In genomic region chr22:40694409-40694808, GRCh38 we compare ENCODE assay signal across 19 cellular contexts. TPM values are rescaled to one million over a fixed set of nuclear protein-coding genes. Genes with fewer than 3 reads are reported as not detected.
A peak's percentile ranks its signal among the peaks of the same experiment; 100 is the strongest.
DNase-seq lines count a peak whose midpoint lies in the region; ATAC-seq and TF ChIP-seq lines count a peak whose summit lies in the region.
"Had no signal": no experiment of that assay in that cellular context is flagged by ENCODE, and none has a peak within 500 bp of the region (broad histone marks: within the 10 kb centered on the region; RNA-seq: fewer than 3 reads in every experiment).

No MANE protein-coding gene starts in this region.

- ATAC-seq in stimulated activated naive B cell treated with anti-CD40 and anti-IgM and Interleukin-4, amounts not matched to agents 10 μg/mL and 1 μg/mL and 100 μg/mL, for 72 hours (replicated peaks), result no peak
- no peak for ATAC-seq in HG02852 (IDR thresholded peaks at IDR 0.05; ENCODE audit: unreplicated experiment)
- ATAC-seq in HG03439 (IDR thresholded peaks at IDR 0.05; ENCODE audit: unreplicated experiment), result no peak
- ATAC-seq: gastroesophageal sphincter, HCT116 had no signal

- H3K9me3 Mint-ChIP-seq in stimulated activated naive B cell treated with anti-CD40 and anti-IgM and Interleukin-4, amounts not matched to agents 10 μg/mL and 1 μg/mL and 100 μg/mL, for 72 hours, result peaks cover 0 to 3% of the 10 kb centered on the region in 2 donors
- H3K9me3 Mint-ChIP-seq: activated naive CD4-positive, alpha-beta T cell treated with anti-CD3 and anti-CD28 coated beads, Interleukin-2, amount 50 U/mL, for 24 hours had no signal

- H3K27me3 ChIP-seq in A673 (replicated peaks; ENCODE audit: insufficient read depth, low read depth, low read length, poor library complexity), result no peaks in the 10 kb centered on the region
- H3K27me3 ChIP-seq: BE2C, gastroesophageal sphincter had no signal

- no peak overlapping the region for H3K27ac ChIP-seq in A673 (ENCODE audit: low read depth, low read length, poor library complexity, severe bottlenecking)
- H3K27ac ChIP-seq: gastroesophageal sphincter, skin epidermis had no signal

- H3K27me3 Mint-ChIP-seq in stimulated activated naive B cell treated with anti-CD40 and anti-IgM and Interleukin-4, amounts not matched to agents 10 μg/mL and 1 μg/mL and 100 μg/mL, for 72 hours, result peaks cover 0 to 16% of the 10 kb centered on the region in 2 donors
- H3K27me3 Mint-ChIP-seq: activated naive CD4-positive, alpha-beta T cell treated with anti-CD3 and anti-CD28 coated beads, Interleukin-2, amount 50 U/mL, for 24 hours had no signal

- H3K36me3 ChIP-seq in A673 (ENCODE audit: insufficient read depth, low read length, poor library complexity, severe bottlenecking), result no peaks in the 10 kb centered on the region
- H3K36me3 ChIP-seq: BE2C, gastroesophageal sphincter had no signal

- H3K4me3 Mint-ChIP-seq in stimulated activated naive B cell treated with anti-CD40 and anti-IgM and Interleukin-4, amounts not matched to agents 10 μg/mL and 1 μg/mL and 100 μg/mL, for 72 hours, result no peak overlapping the region
- H3K4me3 Mint-ChIP-seq: activated naive CD4-positive, alpha-beta T cell treated with anti-CD3 and anti-CD28 coated beads, Interleukin-2, amount 50 U/mL, for 24 hours had no signal

- H3K27ac Mint-ChIP-seq in stimulated activated naive B cell treated with anti-CD40 and anti-IgM and Interleukin-4, amounts not matched to agents 10 μg/mL and 1 μg/mL and 100 μg/mL, for 72 hours, result no peak overlapping the region
- H3K27ac Mint-ChIP-seq: activated naive CD4-positive, alpha-beta T cell treated with anti-CD3 and anti-CD28 coated beads, Interleukin-2, amount 50 U/mL, for 24 hours had no signal

- peaks cover 8% of the 10 kb centered on the region for H3K4me1 ChIP-seq in A673 (ENCODE audit: insufficient read depth, low read length, poor library complexity, severe bottlenecking)

- CTCF ChIA-PET in A673 (lab: Charles Lee), result interaction anchor here (0.6 kb wide), 1 partner anchor 1953 kb away, joined by 3 read pairs; no protein-coding TSS in a partner anchor

- TF ChIP-seq CTCF in A673 (conservative IDR thresholded peaks at IDR 0.05; ENCODE audit: low read depth, low read length) (no peak), fibroblast of mammary gland (conservative IDR thresholded peaks at IDR 0.05; ENCODE audit: control insufficient read depth, insufficient read depth, low read depth, low read length) (no peak)

- H3K4me3 ChIP-seq in A673 (ENCODE audit: low read depth, low read length, poor library complexity, severe bottlenecking) (no peak overlapping the region), fibroblast of mammary gland (ENCODE audit: control insufficient read depth, low read depth, low read length) (no peak overlapping the region)
- H3K4me3 ChIP-seq: gastroesophageal sphincter, skin epidermis had no signal

- no peaks in the 10 kb centered on the region for H3K36me3 Mint-ChIP-seq in stimulated activated naive B cell treated with anti-CD40 and anti-IgM and Interleukin-4, amounts not matched to agents 10 μg/mL and 1 μg/mL and 100 μg/mL, for 72 hours
- H3K36me3 Mint-ChIP-seq: activated naive CD4-positive, alpha-beta T cell treated with anti-CD3 and anti-CD28 coated beads, Interleukin-2, amount 50 U/mL, for 24 hours had no signal

- no peaks in the 10 kb centered on the region for H3K9me3 ChIP-seq in A673 (ENCODE audit: low read depth, low read length, poor library complexity, severe bottlenecking)
- H3K9me3 ChIP-seq: BE2C, gastroesophageal sphincter had no signal

- peak; percentile 35 for DNase-seq in A673 (ENCODE audit: low spot score)
- DNase-seq in G401 (ENCODE audit: low spot score), result peak; percentile 81
- peak; percentile 43 for DNase-seq in NCI-H82 treated with DMSO at 0.1 percent for 48 hours (lab: John Stamatoyannopoulos, UW; ENCODE audit: unreplicated experiment)
- peak; percentile 8 for DNase-seq in fibroblast of mammary gland (ENCODE audit: low read depth)
- no peak for DNase-seq in activated CD4-positive, alpha-beta T cell treated with anti-CD3 and anti-CD28 coated beads, Interleukin-2, amount 50 U/mL, for 4 hours
- no peak for DNase-seq in stimulated activated naive B cell treated with anti-CD40 and anti-IgM and Interleukin-4, amounts not matched to agents 10 μg/mL and 1 μg/mL and 100 μg/mL, for 72 hours
- DNase-seq: activated CD4-positive, alpha-beta T cell treated with anti-CD3 and anti-CD28 coated beads for 1 hour; BE2C; mesenchymal stem cell; NCI-H2227 treated with DMSO at 0.1 percent for 48 hours had no signal

- in situ Hi-C loops in G401 (cut with HindIII; ENCODE audit: low sequenced_read_pairs), result no loop called here

- intact Hi-C loops in A673 (cut with micrococcal nuclease; ENCODE audit: unreplicated experiment), result no loop called here

- no TSS peak for BruUV-seq in A673 (replicated peaks; lab: Mats Ljungman, UMichigan)

- POLR2A ChIA-PET in A673 (lab: Charles Lee; ENCODE audit: low non-redundant PET), result no interaction called here

- no peaks in the 10 kb centered on the region for H3K4me1 Mint-ChIP-seq in stimulated activated naive B cell treated with anti-CD40 and anti-IgM and Interleukin-4, amounts not matched to agents 10 μg/mL and 1 μg/mL and 100 μg/mL, for 72 hours
- H3K4me1 Mint-ChIP-seq: activated naive CD4-positive, alpha-beta T cell treated with anti-CD3 and anti-CD28 coated beads, Interleukin-2, amount 50 U/mL, for 24 hours had no signal

RNA-seq across cellular contexts. Expression of gene MCHR1, which starts 15.1 kb away (rescaled TPM):
- not detected in 2 replicates for total RNA-seq in A673 (2021)
- 0.34 TPM in 1 of 2 replicates, not detected in the other for total RNA-seq in G401 (2014; rRNA removed; shearing (Covaris generic))
- total RNA-seq: bronchial epithelial cell, Daoy, LHCN-M2 had no signal

RNA-seq across cellular contexts. Expression of gene MRTFA, which starts 57.9 kb away (rescaled TPM):
- 35.8 and 41.2 TPM in 2 replicates for total RNA-seq in A673 (2021)
- 11.0 and 14.6 TPM in 2 replicates for total RNA-seq in G401 (2014; rRNA removed; shearing (Covaris generic))

Comparison
In these comparisons a context has a peak if more than half of its experiments do, and no peak if none do; other contexts are left out.
1. DNase-seq: peak in A673 (single experiment), G401 (single experiment), NCI-H82 treated with DMSO at 0.1 percent for 48 hours (single experiment) and fibroblast of mammary gland (single experiment); none in activated CD4-positive, alpha-beta T cell treated with anti-CD3 and anti-CD28 coated beads, Interleukin-2, amount 50 U/mL, for 4 hours (0 of 2) and stimulated activated naive B cell treated with anti-CD40 and anti-IgM and Interleukin-4, amounts not matched to agents 10 μg/mL and 1 μg/mL and 100 μg/mL, for 72 hours (single experiment).